In genomic region chr11:48018561-48019229, GRCh38 we compare ENCODE assay signal across 11 cellular contexts. TPM values are rescaled to one million over a fixed set of nuclear protein-coding genes. Genes with fewer than 3 reads are reported as not detected.
DNase-seq lines count a peak whose midpoint lies in the region; ATAC-seq and TF ChIP-seq lines count a peak whose summit lies in the region.
"Had no signal": no experiment of that assay in that cellular context is flagged by ENCODE, and none has a peak within 500 bp of the region (broad histone marks: within the 10 kb centered on the region; RNA-seq: fewer than 3 reads in every experiment).

No MANE protein-coding gene starts in this region.

- no peaks in the 10 kb centered on the region for H3K36me3 ChIP-seq in BLaER1
- H3K36me3 ChIP-seq: brain microvascular endothelial cell, heart right ventricle had no signal

- no peak for TF ChIP-seq POLR2A in erythroblast (IDR thresholded peaks at IDR 0.05; ENCODE audit: low read length)

- peak overlapping the region; percentile 48; the same call in 1 of the 2 replicates for H3K9ac ChIP-seq in BLaER1

- H3K27me3 ChIP-seq in BLaER1 (no peaks in the 10 kb centered on the region), HL-60 (ENCODE audit: insufficient read depth, poor library complexity, severe bottlenecking) (no peaks in the 10 kb centered on the region)
- H3K27me3 ChIP-seq: brain microvascular endothelial cell, heart right ventricle had no signal

- H3K4me3 Mint-ChIP-seq in activated naive CD8-positive, alpha-beta T cell treated with anti-CD3 and anti-CD28 coated beads, Interleukin-2, amount 10 ng/mL, durations not matched to agents 7 days and 5 days: no peak overlapping the region

- H3K4me1 ChIP-seq in BLaER1: peaks cover 43% of the 10 kb centered on the region

- POLR2A ChIA-PET in activated naive CD8-positive, alpha-beta T cell treated with anti-CD3 and anti-CD28 coated beads, Interleukin-2, amount 10 ng/mL, durations not matched to agents 7 days and 5 days (lab: Charles Lee): interaction anchor here (0.6 to 2.2 kb wide), 4 partner anchors 9 to 38 kb away, joined by 3 to 14 read pairs (median 4); no protein-coding TSS in a partner anchor

- TF ChIP-seq CTCF in HL-60 (IDR thresholded peaks at IDR 0.05; ENCODE audit: insufficient read depth, low read length): no peak

- no peak overlapping the region for H3K4me2 ChIP-seq in BLaER1

- ATAC-seq in activated naive CD8-positive, alpha-beta T cell treated with anti-CD3 and anti-CD28 coated beads, Interleukin-2, amount 10 ng/mL, durations not matched to agents 7 days and 5 days (ENCODE audit: low read depth): no peak

- DNase-seq in HL-60 (ENCODE audit: low read depth in 1 of 2, low spot score in 1 of 2) (no peak), midbrain (lab: John Stamatoyannopoulos, UW) (peak; percentile 7), erythroblast (lab: John Stamatoyannopoulos, UW) (no peak), SIG-M5 treated with dmso at 0.1 percent for 504 hours (lab: John Stamatoyannopoulos, UW; ENCODE audit: unreplicated experiment) (no peak), Kasumi-1 (lab: John Stamatoyannopoulos, UW) (no peak)
- DNase-seq in activated naive CD8-positive, alpha-beta T cell treated with anti-CD3 and anti-CD28 coated beads, Interleukin-2, amount 10 ng/mL, durations not matched to agents 7 days and 5 days: no peak
- DNase-seq in effector CD8-positive, alpha-beta T cell (lab: John Stamatoyannopoulos, UW): no peak
- DNase-seq: brain microvascular endothelial cell, DMS53, heart right ventricle had no signal

- H3K27ac Mint-ChIP-seq in activated naive CD8-positive, alpha-beta T cell treated with anti-CD3 and anti-CD28 coated beads, Interleukin-2, amount 10 ng/mL, durations not matched to agents 7 days and 5 days: peak overlapping the region; percentile 68

- peaks cover 11% of the 10 kb centered on the region; the same call in 1 of the 2 replicates for H4K20me1 ChIP-seq in BLaER1

- no peak overlapping the region for H3K27ac ChIP-seq in BLaER1
- H3K27ac ChIP-seq in HL-60 (replicated peaks): peak overlapping the region; percentile 70
- H3K27ac ChIP-seq: brain microvascular endothelial cell had no signal

- H3K9me3 ChIP-seq in BLaER1: no peaks in the 10 kb centered on the region
- H3K9me3 ChIP-seq: heart right ventricle had no signal

- no peak overlapping the region for H3K4me3 ChIP-seq in BLaER1
- H3K4me3 ChIP-seq in HL-60 (replicated peaks; ENCODE audit: insufficient read depth, low read length): no peak overlapping the region
- H3K4me3 ChIP-seq: heart right ventricle had no signal

- peaks cover 30% of the 10 kb centered on the region for H3K36me3 Mint-ChIP-seq in activated naive CD8-positive, alpha-beta T cell treated with anti-CD3 and anti-CD28 coated beads, Interleukin-2, amount 10 ng/mL, durations not matched to agents 7 days and 5 days

- H3K9me3 Mint-ChIP-seq in activated naive CD8-positive, alpha-beta T cell treated with anti-CD3 and anti-CD28 coated beads, Interleukin-2, amount 10 ng/mL, durations not matched to agents 7 days and 5 days: no peaks in the 10 kb centered on the region

- H3K27me3 Mint-ChIP-seq in activated naive CD8-positive, alpha-beta T cell treated with anti-CD3 and anti-CD28 coated beads, Interleukin-2, amount 10 ng/mL, durations not matched to agents 7 days and 5 days: no peaks in the 10 kb centered on the region

- peaks cover 57% of the 10 kb centered on the region for H3K4me1 Mint-ChIP-seq in activated naive CD8-positive, alpha-beta T cell treated with anti-CD3 and anti-CD28 coated beads, Interleukin-2, amount 10 ng/mL, durations not matched to agents 7 days and 5 days

RNA-seq across cellular contexts. Expression of gene PTPRJ, which starts 38.3 kb away (rescaled TPM):
- 10 to 100 TPM; 51.5 to 53.5 TPM for total RNA-seq in activated naive CD8-positive, alpha-beta T cell treated with anti-CD3 and anti-CD28 coated beads, Interleukin-2, amount 10 ng/mL, durations not matched to agents 7 days and 5 days
